8 cellular contexts compared by ENCODE assay signal in the genomic region with DNA sequence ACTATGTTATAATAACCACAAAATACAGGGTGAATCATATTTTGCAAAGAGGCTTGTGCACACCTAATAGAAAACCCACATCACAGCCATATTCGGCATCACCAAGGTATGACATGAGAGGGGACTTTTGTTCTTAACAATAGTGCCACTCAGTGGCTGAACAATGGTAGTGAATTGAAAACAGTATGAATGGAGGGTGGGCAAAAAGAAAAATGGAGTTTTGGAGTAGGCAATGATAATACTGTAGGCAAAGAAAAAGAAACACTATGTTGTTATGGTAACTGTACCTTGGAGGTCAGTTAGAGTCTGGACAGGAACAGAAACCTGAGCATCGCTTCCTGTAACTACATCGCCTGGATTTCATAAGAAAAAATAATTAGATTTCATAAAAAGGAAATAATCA.
A peak's percentile ranks its signal among the peaks of the same experiment; 100 is the strongest.
DNase-seq lines count a peak whose midpoint lies in the region; ATAC-seq, FAIRE-seq and TF ChIP-seq lines count a peak whose summit lies in the region.

No MANE protein-coding gene starts in this region.

- H3K36me3 ChIP-seq in HCT116 (ENCODE audit: control insufficient read depth in 1 of 2, insufficient read depth in 2 of 2, low read length in 2 of 2) (no peaks in the 10 kb centered on the region), mammary epithelial cell (ENCODE audit: insufficient read depth, low read length) (no peaks in the 10 kb centered on the region)

- no peaks in the 10 kb centered on the region for H3K9me3 ChIP-seq in A549
- H3K9me3 ChIP-seq in HCT116 (ENCODE audit: control insufficient read depth in 1 of 2, insufficient read depth in 1 of 2, low read depth in 1 of 2, low read length in 2 of 2) = no peaks in the 10 kb centered on the region
- no peaks in the 10 kb centered on the region for H3K9me3 ChIP-seq in mammary epithelial cell (replicated peaks; ENCODE audit: insufficient read depth, low read length)

- FAIRE-seq in A549 (lab: Jason Lieb, UNC) = peak; percentile 74

- H3K9ac ChIP-seq in HCT116 (ENCODE audit: low read length) = no peak overlapping the region
- no peak overlapping the region for H3K9ac ChIP-seq in mammary epithelial cell (ENCODE audit: insufficient read depth, low read length)

- TF ChIP-seq CTCF in A549 (IDR thresholded peaks at IDR 0.05) (peak; percentile 83), GM10248 (IDR thresholded peaks at IDR 0.05; ENCODE audit: control extremely low read depth, extremely low read depth, low read depth, missing control alignments) (peak; percentile 60), HCT116 (IDR thresholded peaks at IDR 0.05 in 2 of 3, conservative IDR thresholded peaks at IDR 0.05 in 1 of 3; ENCODE audit: borderline replicate concordance in 1 of 3, insufficient read depth in 1 of 3, low read depth in 2 of 3, low read length in 2 of 3) (peak; percentile 59 to 79 (median 75)), mammary epithelial cell (conservative IDR thresholded peaks at IDR 0.05 in 1 of 2, IDR thresholded peaks at IDR 0.05 in 1 of 2; ENCODE audit: extremely low read depth in 1 of 2, insufficient read depth in 1 of 2, low read depth in 1 of 2, low read length in 2 of 2) (peak; percentile 65 to 68)

- TF ChIP-seq RAD21 in A549 (conservative IDR thresholded peaks at IDR 0.05 in 1 of 2, IDR thresholded peaks at IDR 0.05 in 1 of 2) (peak; percentile 88 to 91), HCT116 (IDR thresholded peaks at IDR 0.05; ENCODE audit: low read depth) (peak; percentile 85)

- DNase-seq in A549 (ENCODE audit: low read depth in 1 of 2, low spot score in 1 of 2) (peak; percentile 46 to 59), GM10248 (ENCODE audit: extremely low spot score) (peak; percentile 28), HCT116 (ENCODE audit: low read depth, low spot score) (peak; percentile 52), M059J (ENCODE audit: low read depth) (peak; percentile 65), SKM-1 (lab: John Stamatoyannopoulos, UW; ENCODE audit: unreplicated experiment) (peak; percentile 47), mammary epithelial cell (peak; percentile 83), kidney glomerular epithelial cell (lab: John Stamatoyannopoulos, UW) (peak; percentile 61)
- peak; percentile 28 for DNase-seq in stimulated activated CD8-positive, alpha-beta memory T cell treated with anti-CD3 and anti-CD28 coated beads, Interleukin-4, amount 100 ng/mL, for 48 hours

- intact Hi-C loops in HCT116 (cut with micrococcal nuclease) = loop anchor here (1.0 to 2.0 kb wide), 4 partner anchors 201 to 943 kb away; no protein-coding TSS in a partner anchor
- intact Hi-C loops in mammary epithelial cell (cut with micrococcal nuclease) = loop anchor here (1.0 to 5.0 kb wide), 3 partner anchors 201 to 966 kb away; partner anchors contain the start of gene OXNAD1

- no peak for TF ChIP-seq POLR2A in A549 (IDR thresholded peaks at IDR 0.05; ENCODE audit: low read length)
- TF ChIP-seq POLR2A in HCT116 (IDR thresholded peaks at IDR 0.05; ENCODE audit: borderline replicate concordance, extremely low read depth, insufficient read depth, insufficient read length) = no peak

- H3K27me3 ChIP-seq in HCT116 (ENCODE audit: insufficient read depth, low read length) (no peaks in the 10 kb centered on the region), mammary epithelial cell (ENCODE audit: insufficient read depth, low read length) (no peaks in the 10 kb centered on the region)

- WGBS in A549 (ENCODE audit: missing lambda C conversion rate) = 46% methylated on average over 3 of the region's 3 CpGs
- WGBS in mammary epithelial cell (ENCODE audit: low coverage, missing lambda C conversion rate) = 67% methylated on average over 3 of the region's 3 CpGs

- H4K20me1 ChIP-seq in HCT116 (ENCODE audit: insufficient read depth) = no peaks in the 10 kb centered on the region
- H4K20me1 ChIP-seq in mammary epithelial cell (ENCODE audit: insufficient read depth, low read length) = no peaks in the 10 kb centered on the region

- POLR2A ChIA-PET in A549 (lab: Yijun Ruan, JAX) = no interaction called here
- POLR2A ChIA-PET in GM10248 (lab: Yijun Ruan, JAX) = no interaction called here
- POLR2A ChIA-PET in HCT116 (lab: Charles Lee) = no interaction called here

- no peaks in the 10 kb centered on the region for H3K9me2 ChIP-seq in HCT116 (ENCODE audit: insufficient read depth)

- TF ChIP-seq EP300 in A549 (IDR thresholded peaks at IDR 0.05) = no peak

- peak; percentile 97 to 98 for ATAC-seq in A549
- peak; percentile 99 for ATAC-seq in HCT116

- no peak overlapping the region for H3K4me2 ChIP-seq in A549
- no peak overlapping the region for H3K4me2 ChIP-seq in HCT116 (ENCODE audit: low read length)
- H3K4me2 ChIP-seq in mammary epithelial cell (ENCODE audit: insufficient read depth, low read depth, low read length) = no peak overlapping the region

- H3K4me1 ChIP-seq in A549 (no peaks in the 10 kb centered on the region), HCT116 (ENCODE audit: control insufficient read depth in 1 of 2, insufficient read depth in 2 of 2, low read length in 2 of 2) (no peaks in the 10 kb centered on the region), mammary epithelial cell (ENCODE audit: insufficient read depth, low read length) (peaks cover 3% of the 10 kb centered on the region)

- dilution Hi-C loops in mammary epithelial cell (cut with HindIII; ENCODE audit: low sequenced_read_pairs) = no loop called here

- no TSS peak for BruUV-seq in HCT116 (replicated peaks; lab: Mats Ljungman, UMichigan)
- no TSS peak for BruUV-seq in mammary epithelial cell (replicated peaks; lab: Mats Ljungman, UMichigan)

- H2AFZ ChIP-seq in HCT116 (ENCODE audit: low read depth, low read length, poor library complexity, severe bottlenecking) = no peak overlapping the region
- no peak overlapping the region for H2AFZ ChIP-seq in mammary epithelial cell (ENCODE audit: low read depth, low read length)

- CTCF ChIA-PET in A549 (lab: Yijun Ruan, JAX) (interaction anchor here (0.8 to 3.0 kb wide), 6 partner anchors 9 to 633 kb away, joined by 3 to 24 read pairs (median 5); no protein-coding TSS in a partner anchor), GM10248 (lab: Yijun Ruan, JAX) (interaction anchor here (0.7 to 4.3 kb wide), 13 partner anchors 8 to 632 kb away, joined by 3 to 37 read pairs (median 4); no protein-coding TSS in a partner anchor), HCT116 (lab: Charles Lee) (no interaction called here), mammary epithelial cell (lab: Charles Lee; ENCODE audit: low non-redundant PET) (no interaction called here)

- H3K79me2 ChIP-seq in HCT116 (ENCODE audit: insufficient read depth, low read length) (no peaks in the 10 kb centered on the region), mammary epithelial cell (ENCODE audit: insufficient read depth, low read length) (no peaks in the 10 kb centered on the region)

- H3K4me3 ChIP-seq in A549 (no peak overlapping the region), HCT116 (replicated peaks in 1 of 2; ENCODE audit: low read depth in 1 of 2, low read length in 2 of 2) (no peak overlapping the region), mammary epithelial cell (replicated peaks in 1 of 3; ENCODE audit: insufficient read depth in 1 of 3, low read depth in 2 of 3, low read length in 3 of 3) (no peak overlapping the region)

- RAD21 ChIA-PET in HCT116 (lab: Charles Lee; ENCODE audit: low non-redundant PET in 1 of 2, low total read pairs in 2 of 2, uncharacterized antibody in 2 of 2, unreplicated experiment in 2 of 2) = no interaction called here

- in situ Hi-C loops in mammary epithelial cell (cut with MboI; ENCODE audit: low sequenced_read_pairs in 2 of 2) = loop anchor here (10.0 to 25.0 kb wide), 2 partner anchors 621 to 629 kb away; partner anchors contain the start of gene DAZL (in 2 of the 2)

- H3K27ac ChIP-seq in A549 (no peak overlapping the region), HCT116 (ENCODE audit: low read depth, low read length) (no peak overlapping the region), mammary epithelial cell (ENCODE audit: insufficient read depth, low read depth, low read length) (no peak overlapping the region)

TF ChIP-seq in A549, 52 proteins besides CTCF, POLR2A, EP300 and RAD21 (continues in another document):
- no peak for TF ChIP-seq FOSL2 (IDR thresholded peaks at IDR 0.05)
- TF ChIP-seq FOSL2 (CRISPR knock-in tag; IDR thresholded peaks at IDR 0.05) = 0 out of 2 replicates have a peak, but pooled peaks have one; percentile 11
- TF ChIP-seq, protein P1, sequence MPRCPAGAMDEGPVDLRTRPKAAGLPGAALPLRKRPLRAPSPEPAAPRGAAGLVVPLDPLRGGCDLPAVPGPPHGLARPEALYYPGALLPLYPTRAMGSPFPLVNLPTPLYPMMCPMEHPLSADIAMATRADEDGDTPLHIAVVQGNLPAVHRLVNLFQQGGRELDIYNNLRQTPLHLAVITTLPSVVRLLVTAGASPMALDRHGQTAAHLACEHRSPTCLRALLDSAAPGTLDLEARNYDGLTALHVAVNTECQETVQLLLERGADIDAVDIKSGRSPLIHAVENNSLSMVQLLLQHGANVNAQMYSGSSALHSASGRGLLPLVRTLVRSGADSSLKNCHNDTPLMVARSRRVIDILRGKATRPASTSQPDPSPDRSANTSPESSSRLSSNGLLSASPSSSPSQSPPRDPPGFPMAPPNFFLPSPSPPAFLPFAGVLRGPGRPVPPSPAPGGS (IDR thresholded peaks at IDR 0.05) = no peak

TF ChIP-seq in HCT116, 20 proteins besides CTCF, POLR2A, EP300 and RAD21:
- peak; percentile 80 for TF ChIP-seq SRF (IDR thresholded peaks at IDR 0.05; ENCODE audit: low read depth)
- no peak for TF ChIP-seq CEBPB (IDR thresholded peaks at IDR 0.05; ENCODE audit: low read depth)
- no peak for TF ChIP-seq ZNF274 (IDR thresholded peaks at IDR 0.05; ENCODE audit: low read depth, low read length)
- no peak for TF ChIP-seq EZH2 (IDR thresholded peaks at IDR 0.05)
- peak; percentile 26 for TF ChIP-seq YY1 (IDR thresholded peaks at IDR 0.05; ENCODE audit: extremely low read depth, insufficient replicate concordance, low read depth, low read length)
- no peak for TF ChIP-seq ELF1 (IDR thresholded peaks at IDR 0.05; ENCODE audit: borderline replicate concordance, low read depth)
- no peak for TF ChIP-seq SIN3A (IDR thresholded peaks at IDR 0.05; ENCODE audit: low read depth)
- no peak for TF ChIP-seq POLR2AphosphoS5 (IDR thresholded peaks at IDR 0.05; ENCODE audit: low read depth, low read length)
TF ChIP-seq in HCT116: peak in this region for 2.

Comparison
In these comparisons a context has a peak if more than half of its experiments do, and no peak if none do; other contexts are left out.
1. DNase-seq: peak in every context shown above with its lines; median percentile 83 in mammary epithelial cell; 65 in M059J; 61 in kidney glomerular epithelial cell; 52 in A549; 52 in HCT116; 47 in SKM-1; 28 in GM10248; 28 in stimulated activated CD8-positive, alpha-beta memory T cell treated with anti-CD3 and anti-CD28 coated beads, Interleukin-4, amount 100 ng/mL, for 48 hours.
2. CTCF ChIA-PET loops: an anchor here in A549 (0.8 to 3.0 kb wide) and GM10248 (0.7 to 4.3 kb wide); none called in HCT116 and mammary epithelial cell.
3. Of the 6 proteins assayed by ChIP-seq in both A549 and HCT116: peak only in A549: none; only in HCT116: none; in both: CTCF and RAD21; in neither: 4.